Comparison of ENCODE assay signal across 7 cellular contexts in the genomic region with DNA sequence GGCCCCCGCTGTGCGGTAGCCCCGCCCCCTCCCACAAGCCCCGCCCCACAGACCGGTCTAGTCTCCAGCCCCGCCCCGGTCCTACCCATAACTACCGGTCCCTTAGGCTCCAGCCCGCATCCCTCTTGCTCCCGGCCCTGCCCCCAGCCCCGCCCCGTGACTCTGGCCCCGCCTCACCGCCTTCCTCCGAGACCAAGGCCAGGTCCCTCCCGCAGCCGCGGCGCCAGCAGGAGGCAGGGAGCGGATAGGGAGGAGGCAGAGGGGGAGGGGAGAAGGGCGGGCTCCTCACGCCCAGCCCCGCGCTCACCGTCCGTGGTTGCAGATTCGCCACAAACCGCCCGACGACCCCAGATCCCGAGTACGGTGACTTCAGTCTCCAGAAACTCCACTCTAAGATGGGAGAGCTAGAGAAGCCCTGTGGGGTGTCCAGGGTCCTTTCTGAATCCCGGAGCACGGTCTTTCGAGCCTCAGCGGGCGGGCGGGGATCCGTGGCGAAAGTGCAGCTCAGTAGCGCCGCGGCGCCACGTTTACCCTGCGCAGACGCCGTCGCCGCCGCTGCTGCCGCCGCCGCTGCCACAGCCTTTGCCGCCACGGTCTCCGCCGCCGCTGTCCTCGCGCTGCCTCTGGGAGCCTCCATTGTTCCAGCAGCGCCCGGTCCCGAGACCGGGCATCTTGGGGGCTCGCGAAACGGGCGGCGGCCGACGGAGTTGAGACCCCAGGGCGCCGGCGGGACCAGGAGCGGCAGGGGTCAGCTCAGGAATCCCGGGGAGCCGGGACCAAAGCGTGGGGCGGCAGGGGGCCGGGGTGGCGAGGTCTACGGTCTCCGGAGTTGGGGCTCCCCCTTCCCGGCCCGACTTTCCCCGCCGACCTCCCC. TPM values are rescaled to one million over a fixed set of nuclear protein-coding genes. Genes with fewer than 3 reads are reported as not detected.
A peak's percentile ranks its signal among the peaks of the same experiment; 100 is the strongest.
DNase-seq lines count a peak whose midpoint lies in the region; ATAC-seq, FAIRE-seq and TF ChIP-seq lines count a peak whose summit lies in the region.

BRPF1 (plus strand) TSS at position 530 of the 874 bp plus-strand sequence. CDS start 2,406 bp downstream, outside the sequence.

- peak; percentile 17 for FAIRE-seq in TTC549 (lab: Jason Lieb, UNC)

- intact Hi-C loops in body of pancreas (cut with DNase I) = no loop called here
- intact Hi-C loops in gastrocnemius medialis (cut with DNase I; ENCODE audit: low total_unique reads) = loop anchor here (1.0 to 5.0 kb wide), 6 partner anchors 18 to 335 kb away; partner anchors contain the start of genes MTMR14, OGG1, SETD5 and TADA3

- H3K4me1 ChIP-seq in body of pancreas = peaks cover 21% of the 10 kb centered on the region
- H3K4me1 ChIP-seq in gastrocnemius medialis = peaks cover 16 to 21% of the 10 kb centered on the region in 2 donors

- peak within 1 kb of the TSS; percentile 90 to 100 (median 96) for H3K27ac ChIP-seq in body of pancreas
- peak within 1 kb of the TSS; percentile 90 to 99 (median 96) for H3K27ac ChIP-seq in gastrocnemius medialis

- TF ChIP-seq POLR2A in body of pancreas (IDR thresholded peaks at IDR 0.05) (peak in 2 of 3 donors; percentile 54 to 62), gastrocnemius medialis (IDR thresholded peaks at IDR 0.05) (peak; percentile 27 to 58)

- WGBS in body of pancreas, 2 donors = 0 to 2% methylated on average over 13 to 84 of the region's 88 CpGs

- no peaks in the 10 kb centered on the region for H3K9me3 ChIP-seq in body of pancreas
- H3K9me3 ChIP-seq in gastrocnemius medialis = no peaks in the 10 kb centered on the region

- peak in 4 of 7 experiments; percentile 12 to 42 (median 22) for TF ChIP-seq CTCF in body of pancreas (IDR thresholded peaks at IDR 0.05)
- TF ChIP-seq CTCF in gastrocnemius medialis (IDR thresholded peaks at IDR 0.05 in 4 of 5, conservative IDR thresholded peaks at IDR 0.05 in 1 of 5) = peak in 2 of 5 experiments; percentile 20 to 28

- peak; percentile 74 for ATAC-seq in GM18520 (IDR thresholded peaks at IDR 0.05; ENCODE audit: unreplicated experiment)
- peak; percentile 94 for ATAC-seq in HG03064 (IDR thresholded peaks at IDR 0.05; ENCODE audit: low read depth, unreplicated experiment)
- peak; percentile 98 for ATAC-seq in body of pancreas
- peak; percentile 90 to 92 for ATAC-seq in gastrocnemius medialis

- no peaks in the 10 kb centered on the region for H3K36me3 ChIP-seq in body of pancreas (replicated peaks in 1 of 2; ENCODE audit: insufficient read depth in 1 of 2, low read depth in 2 of 2)
- H3K36me3 ChIP-seq in gastrocnemius medialis = peaks cover 0 to 13% of the 10 kb centered on the region in 2 donors

- H3K27me3 ChIP-seq in body of pancreas = no peaks in the 10 kb centered on the region
- H3K27me3 ChIP-seq in gastrocnemius medialis = no peaks in the 10 kb centered on the region

- H3K4me3 ChIP-seq in body of pancreas (peak within 1 kb of the TSS; percentile 90 to 96), gastrocnemius medialis (peak within 1 kb of the TSS; percentile 87 to 92 (median 90))

- DNase-seq in NCI-H2107 treated with DMSO at 0.1 percent for 48 hours (lab: John Stamatoyannopoulos, UW; ENCODE audit: unreplicated experiment) = peak; percentile 79
- peak; percentile 100 for DNase-seq in body of pancreas
- DNase-seq in iPS DF 4.7 (ENCODE audit: extremely low read depth, low spot score) = peak; percentile 84
- peak; percentile 99 to 100 for DNase-seq in gastrocnemius medialis

- in situ Hi-C loops in gastrocnemius medialis (cut with MboI; ENCODE audit: low sequenced_read_pairs in 4 of 4) = no loop called here

RNA-seq across cellular contexts. Expression of gene BRPF1, which starts in this region (rescaled TPM):
- 10 to 100 TPM in 1 of 2 donors, 1 to 10 TPM in 1; 9.6 to 10.9 TPM for total RNA-seq in body of pancreas
- total RNA-seq in gastrocnemius medialis = 10 to 100 TPM; 12.0 to 19.5 (median 14.7) TPM

Comparison
In these comparisons a context has a peak if more than half of its experiments do, and no peak if none do; other contexts are left out.
1. Peak in every context shown above with its lines: DNase-seq, ATAC-seq, H3K4me3 ChIP-seq and H3K27ac ChIP-seq.